In genomic region chr10:70137135-70137534, GRCh38 we compare ENCODE assay signal across 16 cellular contexts.
"Had no signal": no experiment of that assay in that cellular context is flagged by ENCODE, and none has a peak within 500 bp of the region (broad histone marks: within the 10 kb centered on the region; RNA-seq: fewer than 3 reads in every experiment).

No MANE protein-coding gene starts in this region.

- H3K4me3 ChIP-seq: gastrocnemius medialis, thoracic aorta had no signal

- H3K27ac ChIP-seq: thoracic aorta had no signal

- H3K27me3 Mint-ChIP-seq: activated CD4-positive, alpha-beta memory T cell treated with anti-CD3 and anti-CD28 coated beads, Interleukin-2, amount 10 ng/mL, durations not matched to agents 7 days and 5 days; activated CD8-positive, alpha-beta memory T cell treated with anti-CD3 and anti-CD28 coated beads, Interleukin-2, amount 10 ng/mL, durations not matched to agents 7 days and 5 days; activated naive CD8-positive, alpha-beta T cell treated with anti-CD3 and anti-CD28 coated beads, Interleukin-2, amount 10 ng/mL, durations not matched to agents 7 days and 5 days; memory B cell; naive B cell had no signal

- H3K36me3 ChIP-seq: gastrocnemius medialis, thoracic aorta had no signal

- H3K9me3 Mint-ChIP-seq: activated CD4-positive, alpha-beta memory T cell treated with anti-CD3 and anti-CD28 coated beads, Interleukin-2, amount 10 ng/mL, durations not matched to agents 7 days and 5 days; activated naive CD8-positive, alpha-beta T cell treated with anti-CD3 and anti-CD28 coated beads, Interleukin-2, amount 10 ng/mL, durations not matched to agents 7 days and 5 days; activated T-helper 2 cell treated with anti-CD3 and anti-CD28 coated beads, Interferon-gamma antibody, Interleukin-2, Interleukin-4, amounts not matched to agents 10 μg/mL and 5 μg/mL and 100 μg/mL, durations not matched to agents 14 hours and 24 hours and 36 hours; endodermal cell; memory B cell; naive B cell; neural crest cell had no signal

- H3K9me3 ChIP-seq: gastrocnemius medialis, thoracic aorta had no signal

- ATAC-seq: activated CD8-positive, alpha-beta memory T cell treated with anti-CD3 and anti-CD28 coated beads, Interleukin-2, amount 10 ng/mL, durations not matched to agents 7 days and 5 days; gastrocnemius medialis; left ventricle myocardium superior had no signal

- H3K4me3 Mint-ChIP-seq: activated CD4-positive, alpha-beta memory T cell treated with anti-CD3 and anti-CD28 coated beads, Interleukin-2, amount 10 ng/mL, durations not matched to agents 7 days and 5 days; activated CD8-positive, alpha-beta memory T cell treated with anti-CD3 and anti-CD28 coated beads, Interleukin-2, amount 10 ng/mL, durations not matched to agents 7 days and 5 days; activated naive CD8-positive, alpha-beta T cell treated with anti-CD3 and anti-CD28 coated beads, Interleukin-2, amount 10 ng/mL, durations not matched to agents 7 days and 5 days; endodermal cell; memory B cell had no signal

- H3K27ac Mint-ChIP-seq: activated CD4-positive, alpha-beta memory T cell treated with anti-CD3 and anti-CD28 coated beads, Interleukin-2, amount 10 ng/mL, durations not matched to agents 7 days and 5 days; activated CD8-positive, alpha-beta memory T cell treated with anti-CD3 and anti-CD28 coated beads, Interleukin-2, amount 10 ng/mL, durations not matched to agents 7 days and 5 days; activated naive CD8-positive, alpha-beta T cell treated with anti-CD3 and anti-CD28 coated beads, Interleukin-2, amount 10 ng/mL, durations not matched to agents 7 days and 5 days; activated T-helper 2 cell treated with anti-CD3 and anti-CD28 coated beads, Interferon-gamma antibody, Interleukin-2, Interleukin-4, amounts not matched to agents 10 μg/mL and 5 μg/mL and 100 μg/mL, durations not matched to agents 14 hours and 24 hours and 36 hours; endodermal cell; memory B cell had no signal

- H3K36me3 Mint-ChIP-seq: activated CD8-positive, alpha-beta memory T cell treated with anti-CD3 and anti-CD28 coated beads, Interleukin-2, amount 10 ng/mL, durations not matched to agents 7 days and 5 days had no signal

- H3K27me3 ChIP-seq: gastrocnemius medialis had no signal

- DNase-seq: activated CD4-positive, alpha-beta memory T cell treated with anti-CD3 and anti-CD28 coated beads, Interleukin-2, amount 10 ng/mL, durations not matched to agents 7 days and 5 days; activated CD4-positive, alpha-beta T cell treated with anti-CD3 and anti-CD28 coated beads for 4 hours; activated CD8-positive, alpha-beta memory T cell treated with anti-CD3 and anti-CD28 coated beads, Interleukin-2, amount 10 ng/mL, durations not matched to agents 7 days and 5 days; activated naive CD4-positive, alpha-beta T cell treated with Interleukin-2 at 50 U/mL for 16 hours; activated naive CD8-positive, alpha-beta T cell treated with anti-CD3 and anti-CD28 coated beads, Interleukin-2, amount 10 ng/mL, durations not matched to agents 7 days and 5 days; amygdala; endodermal cell; gastrocnemius medialis; kidney glomerular epithelial cell; left ventricle myocardium superior; naive B cell; retina had no signal
